In genomic region chr1:182379781-182380180, GRCh38 we compare ENCODE assay signal across 10 cellular contexts. TPM values are rescaled to one million over a fixed set of nuclear protein-coding genes. Genes with fewer than 3 reads are reported as not detected.
"Had no signal": no experiment of that assay in that cellular context is flagged by ENCODE, and none has a peak within 500 bp of the region (broad histone marks: within the 10 kb centered on the region; RNA-seq: fewer than 3 reads in every experiment).

No MANE protein-coding gene starts in this region.

RNA-seq across cellular contexts. Expression of gene GLUL, which starts 11.8 kb away (rescaled TPM):
- total RNA-seq: OCI-LY7 had no signal

RNA-seq across cellular contexts. Expression of gene TEDDM1, which starts 20.7 kb away (rescaled TPM):
- total RNA-seq: activated B cell treated with CpG ODN at 0.5 μM for 24 hours; activated CD4-positive, alpha-beta memory T cell treated with anti-CD3 and anti-CD28 coated beads for 36 hours; activated naive CD4-positive, alpha-beta T cell treated with anti-CD3 and anti-CD28 coated beads for 36 hours; activated T-cell treated with anti-CD3 and anti-CD28 coated beads, Interleukin-2, amount 50 U/mL, for 4 hours; activated T-helper 1 cell treated with anti-CD3 and anti-CD28 coated beads, Interleukin-12 subunit alpha, Interleukin-12 subunit beta, Interleukin-2, Interleukin-4 antibody, amounts not matched to agents 30 ng/mL and 10 ng/mL and 1 ng/mL, durations not matched to agents 14 hours and 24 hours and 36 hours; bronchial epithelial cell; LHCN-M2; OCI-LY7; SK-MEL-5; T-cell had no signal
